8 cellular contexts compared by ENCODE assay signal in the genomic region with DNA sequence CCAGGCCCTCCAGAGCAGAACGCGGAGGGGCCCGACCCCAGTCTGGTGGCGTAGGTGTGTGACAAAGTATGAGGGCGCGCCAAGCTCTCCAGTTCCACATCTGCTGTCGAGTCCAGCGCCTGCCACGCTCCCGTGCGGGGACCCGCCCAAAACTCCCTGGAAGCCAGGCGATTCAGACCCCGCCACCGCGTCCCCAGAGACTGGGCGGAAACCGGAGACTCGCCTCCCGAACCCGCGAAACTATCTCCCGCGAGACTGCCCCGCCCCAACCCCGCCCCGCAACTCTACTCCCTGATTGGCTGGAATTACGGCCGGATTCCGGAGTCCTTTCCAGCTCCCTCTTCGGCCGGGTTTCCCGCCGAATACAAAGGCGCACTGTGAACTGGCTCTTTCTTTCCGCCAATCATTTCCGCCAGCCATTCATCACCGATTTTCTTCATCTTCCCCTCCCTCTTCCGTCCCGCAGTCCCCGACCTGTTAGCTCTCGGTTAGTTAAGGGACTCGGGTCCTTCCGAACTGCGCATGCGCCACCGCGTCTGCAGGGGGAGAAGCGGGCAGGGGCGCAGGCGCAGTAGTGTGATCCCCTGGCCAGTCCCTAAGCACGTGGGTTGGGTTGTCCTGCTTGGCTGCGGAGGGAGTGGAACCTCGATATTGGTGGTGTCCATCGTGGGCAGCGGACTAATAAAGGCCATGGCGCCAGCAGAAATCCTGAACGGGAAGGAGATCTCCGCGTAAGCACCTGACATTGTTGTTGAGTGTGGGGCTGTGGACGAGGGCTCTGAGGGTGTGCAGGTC. TPM values are rescaled to one million over a fixed set of nuclear protein-coding genes. Genes with fewer than 3 reads are reported as not detected.
DNase-seq lines count a peak whose midpoint lies in the region; ATAC-seq and TF ChIP-seq lines count a peak whose summit lies in the region.

Gene MTHFD1 (plus strand): TSS at position 616 of the 795 bp plus-strand sequence. CDS start 75 bp downstream, at position 691.

- ATAC-seq in HG02884 (IDR thresholded peaks at IDR 0.05; ENCODE audit: unreplicated experiment) (peak; percentile 86), left cardiac atrium (peak; percentile 95 to 97), upper lobe of right lung (peak; percentile 96)

- H3K27me3 Mint-ChIP-seq in T-helper 1 cell treated with Interleukin-12 subunit alpha and Interleukin-12 subunit beta and Interleukin-4 antibody, amounts not matched to agents 30 μg/mL and 1 μg/mL, for 36 hours (ENCODE audit: low read depth) = no peaks in the 10 kb centered on the region

- peak within 1 kb of the TSS; percentile 91 for H3K4me3 Mint-ChIP-seq in T-helper 1 cell treated with Interleukin-12 subunit alpha and Interleukin-12 subunit beta and Interleukin-4 antibody, amounts not matched to agents 30 μg/mL and 1 μg/mL, for 36 hours

- no peak for TF ChIP-seq CTCF in GM13977 (IDR thresholded peaks at IDR 0.05; ENCODE audit: extremely low read depth, insufficient read depth, missing control alignments)
- no peak for TF ChIP-seq CTCF in upper lobe of right lung (IDR thresholded peaks at IDR 0.05)

- peak; percentile 95 for DNase-seq in GM13977 (ENCODE audit: low spot score)
- DNase-seq in NCI-H1694 (lab: John Stamatoyannopoulos, UW) = peak; percentile 99
- DNase-seq in amniotic stem cell (lab: John Stamatoyannopoulos, UW) = peak; percentile 97
- peak; percentile 99 for DNase-seq in left cardiac atrium
- peak; percentile 100 for DNase-seq in posterior vena cava (ENCODE audit: low spot score)
- DNase-seq in upper lobe of right lung = peak; percentile 100

- intact Hi-C loops in left cardiac atrium (cut with DNase I) = no loop called here
- intact Hi-C loops in posterior vena cava (cut with DNase I) = no loop called here
- intact Hi-C loops in upper lobe of right lung (cut with DNase I) = no loop called here

- no peaks in the 10 kb centered on the region for H3K27me3 ChIP-seq in upper lobe of right lung

- H3K9me3 ChIP-seq in upper lobe of right lung = no peaks in the 10 kb centered on the region

- peaks cover 24% of the 10 kb centered on the region for H3K36me3 Mint-ChIP-seq in T-helper 1 cell treated with Interleukin-12 subunit alpha and Interleukin-12 subunit beta and Interleukin-4 antibody, amounts not matched to agents 30 μg/mL and 1 μg/mL, for 36 hours (ENCODE audit: low read depth)

- peak within 1 kb of the TSS; percentile 91 for H3K27ac Mint-ChIP-seq in T-helper 1 cell treated with Interleukin-12 subunit alpha and Interleukin-12 subunit beta and Interleukin-4 antibody, amounts not matched to agents 30 μg/mL and 1 μg/mL, for 36 hours

- H3K9me3 Mint-ChIP-seq in T-helper 1 cell treated with Interleukin-12 subunit alpha and Interleukin-12 subunit beta and Interleukin-4 antibody, amounts not matched to agents 30 μg/mL and 1 μg/mL, for 36 hours = no peaks in the 10 kb centered on the region

- in situ Hi-C loops in GM13977 (cut with MboI; ENCODE audit: low pct_unique_long_range_greater_than_20kb, low sequenced_read_pairs, unreplicated experiment) = no loop called here

- peaks cover 34% of the 10 kb centered on the region for H3K4me1 Mint-ChIP-seq in T-helper 1 cell treated with Interleukin-12 subunit alpha and Interleukin-12 subunit beta and Interleukin-4 antibody, amounts not matched to agents 30 μg/mL and 1 μg/mL, for 36 hours (ENCODE audit: low read depth)

- H3K4me3 ChIP-seq in upper lobe of right lung = peak within 1 kb of the TSS; percentile 80

- peak within 1 kb of the TSS; percentile 85 for H3K27ac ChIP-seq in upper lobe of right lung

- H3K4me1 ChIP-seq in upper lobe of right lung = peaks cover 16% of the 10 kb centered on the region

- H3K36me3 ChIP-seq in upper lobe of right lung = peaks cover 6% of the 10 kb centered on the region

RNA-seq across cellular contexts. Expression of gene MTHFD1, which starts in this region (rescaled TPM):
- total RNA-seq in left cardiac atrium = 10 to 100 TPM; 58.5 to 59.2 TPM
- 10 to 100 TPM; 40.5 to 49.9 TPM for total RNA-seq in posterior vena cava
- 47.1 TPM for total RNA-seq in upper lobe of right lung

Comparison
In these comparisons a context has a peak if more than half of its experiments do, and no peak if none do; other contexts are left out.
1. Peak in every context shown above with its lines: DNase-seq, ATAC-seq, H3K4me3 ChIP-seq and H3K27ac ChIP-seq.